Comparison of ENCODE assay signal across 8 cellular contexts in the genomic region with DNA sequence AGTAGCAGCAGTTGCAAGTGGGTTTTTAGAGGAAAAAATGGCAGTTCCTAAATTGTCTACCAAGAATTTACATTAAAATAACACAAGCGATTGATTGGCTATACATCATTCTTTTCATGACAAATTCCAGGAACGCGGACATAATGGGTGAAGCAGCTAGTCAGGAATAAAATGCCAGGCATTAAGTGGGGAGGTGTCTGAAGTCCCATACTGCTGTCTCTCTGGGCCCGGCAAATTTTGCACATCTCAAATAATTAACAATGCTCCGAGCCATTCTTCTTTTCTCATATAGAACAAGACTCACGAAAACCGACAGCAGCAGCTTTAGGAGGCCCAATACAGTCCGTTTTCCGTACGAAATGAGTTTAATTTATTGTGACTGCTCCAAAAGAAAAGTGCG. TPM values are rescaled to one million over a fixed set of nuclear protein-coding genes. Genes with fewer than 3 reads are reported as not detected.
DNase-seq lines count a peak whose midpoint lies in the region; TF ChIP-seq lines count a peak whose summit lies in the region.

No MANE protein-coding gene starts in this region.

- peak overlapping the region; percentile 98 for H3K27ac ChIP-seq in C4-2B
- peak overlapping the region; percentile 98; the same call in 1 of the 2 replicates for H3K27ac ChIP-seq in MM.1S (ENCODE audit: low read length)
- peak overlapping the region; percentile 99 for H3K27ac ChIP-seq in duodenal mucosa (ENCODE audit: low read depth, low read length)
- peak overlapping the region; percentile 98 for H3K27ac ChIP-seq in neural cell (ENCODE audit: low read length)

- H3F3A ChIP-seq in MM.1S (ENCODE audit: insufficient read depth, low read length), result peaks cover 11% of the 10 kb centered on the region
- peaks cover 3% of the 10 kb centered on the region for H3F3A ChIP-seq in neural cell (ENCODE audit: insufficient read depth, low read length, poor library complexity, severe bottlenecking)

- H3K79me2 ChIP-seq in MM.1S (ENCODE audit: low read length) (peaks cover 56% of the 10 kb centered on the region), neural cell (replicated peaks; ENCODE audit: insufficient read depth, low read length) (peaks cover 51% of the 10 kb centered on the region)

- H3K27me3 ChIP-seq in MM.1S (replicated peaks; ENCODE audit: insufficient read depth, low read length) (no peaks in the 10 kb centered on the region), duodenal mucosa (ENCODE audit: control insufficient read depth in 1 of 2, insufficient read depth in 2 of 2, low read length in 2 of 2) (no peaks in the 10 kb centered on the region), neural cell (ENCODE audit: insufficient read depth, low read depth, low read length) (no peaks in the 10 kb centered on the region)

- no peaks in the 10 kb centered on the region for H3K9me2 ChIP-seq in MM.1S (replicated peaks; ENCODE audit: insufficient read depth, low read length)
- H3K9me2 ChIP-seq in neural cell (ENCODE audit: insufficient read depth, low read length), result no peaks in the 10 kb centered on the region

- TF ChIP-seq RAD21 in neural cell (conservative IDR thresholded peaks at IDR 0.05), result no peak

- H3K4me2 ChIP-seq in MM.1S (ENCODE audit: low read depth, low read length), result peak overlapping the region; percentile 54
- H3K4me2 ChIP-seq in neural cell (ENCODE audit: low read length), result peak overlapping the region; percentile 15

- peak overlapping the region; percentile 81 for H3K4me3 ChIP-seq in MM.1S (ENCODE audit: low read length)
- H3K4me3 ChIP-seq in duodenal mucosa (ENCODE audit: low read depth in 1 of 2, low read length in 2 of 2), result peak overlapping the region; percentile 85 to 95
- H3K4me3 ChIP-seq in neural cell (ENCODE audit: low read length), result peak overlapping the region; percentile 96

- peak overlapping the region; percentile 95 for H3K9ac ChIP-seq in MM.1S (ENCODE audit: low read length)
- peak overlapping the region; percentile 92 to 100 for H3K9ac ChIP-seq in duodenal mucosa (ENCODE audit: low read depth in 1 of 2, low read length in 2 of 2)
- H3K9ac ChIP-seq in neural cell (ENCODE audit: low read length), result peak overlapping the region; percentile 94

- H3K36me3 ChIP-seq in MM.1S (replicated peaks; ENCODE audit: insufficient read depth, low read length) (no peaks in the 10 kb centered on the region), duodenal mucosa (ENCODE audit: control insufficient read depth in 1 of 2, insufficient read depth in 2 of 2, low read length in 2 of 2) (peaks cover 6 to 24% of the 10 kb centered on the region in 2 donors), neural cell (ENCODE audit: insufficient read depth, low read length) (peaks cover 14% of the 10 kb centered on the region)

- TF ChIP-seq EP300 in neural cell (conservative IDR thresholded peaks at IDR 0.05; ENCODE audit: poor library complexity, severe bottlenecking), result no peak

- H3K9me3 ChIP-seq in MM.1S (replicated peaks; ENCODE audit: insufficient read depth, low read length) (no peaks in the 10 kb centered on the region), duodenal mucosa (ENCODE audit: control insufficient read depth in 1 of 2, low read length in 2 of 2) (no peaks in the 10 kb centered on the region), neural cell (ENCODE audit: low read length) (no peaks in the 10 kb centered on the region)

- DNase-seq in MM.1S (no peak), GM20000 (ENCODE audit: low spot score) (no peak), AG08395 (ENCODE audit: low spot score) (no peak), NCI-H1105 treated with DMSO at 0.1 percent for 48 hours (lab: John Stamatoyannopoulos, UW) (no peak)
- DNase-seq in stimulated activated CD4-positive, alpha-beta T cell treated with anti-CD3 and anti-CD28 coated beads, Interleukin-2, amount 100 ng/mL, for 48 hours, result no peak

- H3K4me1 ChIP-seq in MM.1S (ENCODE audit: low read length), result no peaks in the 10 kb centered on the region
- H3K4me1 ChIP-seq in duodenal mucosa (ENCODE audit: control insufficient read depth in 1 of 2, insufficient read depth in 2 of 2, low read length in 2 of 2), result peaks cover 26 to 32% of the 10 kb centered on the region in 2 donors

- H2AFZ ChIP-seq in MM.1S (ENCODE audit: low read length) (no peak overlapping the region), neural cell (ENCODE audit: low read depth, low read length) (peak overlapping the region; percentile 71)

- TF ChIP-seq CTCF in C4-2B (conservative IDR thresholded peaks at IDR 0.05), result no peak
- no peak for TF ChIP-seq CTCF in MM.1S (IDR thresholded peaks at IDR 0.05; ENCODE audit: low read length)
- TF ChIP-seq CTCF in neural cell (IDR thresholded peaks at IDR 0.05; ENCODE audit: poor library complexity, severe bottlenecking), result no peak
- TF ChIP-seq CTCF in GM20000 (IDR thresholded peaks at IDR 0.05; ENCODE audit: extremely low read depth, missing control alignments), result no peak

- H4K20me1 ChIP-seq in MM.1S (ENCODE audit: insufficient read depth, low read length) (no peaks in the 10 kb centered on the region), neural cell (ENCODE audit: insufficient read depth) (no peaks in the 10 kb centered on the region)

TF ChIP-seq in neural cell, 6 proteins besides CTCF, POLR2A, EP300 and RAD21:
- no peak for TF ChIP-seq TAF1 (IDR thresholded peaks at IDR 0.05; ENCODE audit: low read depth)
- TF ChIP-seq MXI1 (conservative IDR thresholded peaks at IDR 0.05; ENCODE audit: poor library complexity, severe bottlenecking), result no peak
- no peak for TF ChIP-seq SMC3 (conservative IDR thresholded peaks at IDR 0.05; ENCODE audit: poor library complexity)
- TF ChIP-seq, protein P1, sequence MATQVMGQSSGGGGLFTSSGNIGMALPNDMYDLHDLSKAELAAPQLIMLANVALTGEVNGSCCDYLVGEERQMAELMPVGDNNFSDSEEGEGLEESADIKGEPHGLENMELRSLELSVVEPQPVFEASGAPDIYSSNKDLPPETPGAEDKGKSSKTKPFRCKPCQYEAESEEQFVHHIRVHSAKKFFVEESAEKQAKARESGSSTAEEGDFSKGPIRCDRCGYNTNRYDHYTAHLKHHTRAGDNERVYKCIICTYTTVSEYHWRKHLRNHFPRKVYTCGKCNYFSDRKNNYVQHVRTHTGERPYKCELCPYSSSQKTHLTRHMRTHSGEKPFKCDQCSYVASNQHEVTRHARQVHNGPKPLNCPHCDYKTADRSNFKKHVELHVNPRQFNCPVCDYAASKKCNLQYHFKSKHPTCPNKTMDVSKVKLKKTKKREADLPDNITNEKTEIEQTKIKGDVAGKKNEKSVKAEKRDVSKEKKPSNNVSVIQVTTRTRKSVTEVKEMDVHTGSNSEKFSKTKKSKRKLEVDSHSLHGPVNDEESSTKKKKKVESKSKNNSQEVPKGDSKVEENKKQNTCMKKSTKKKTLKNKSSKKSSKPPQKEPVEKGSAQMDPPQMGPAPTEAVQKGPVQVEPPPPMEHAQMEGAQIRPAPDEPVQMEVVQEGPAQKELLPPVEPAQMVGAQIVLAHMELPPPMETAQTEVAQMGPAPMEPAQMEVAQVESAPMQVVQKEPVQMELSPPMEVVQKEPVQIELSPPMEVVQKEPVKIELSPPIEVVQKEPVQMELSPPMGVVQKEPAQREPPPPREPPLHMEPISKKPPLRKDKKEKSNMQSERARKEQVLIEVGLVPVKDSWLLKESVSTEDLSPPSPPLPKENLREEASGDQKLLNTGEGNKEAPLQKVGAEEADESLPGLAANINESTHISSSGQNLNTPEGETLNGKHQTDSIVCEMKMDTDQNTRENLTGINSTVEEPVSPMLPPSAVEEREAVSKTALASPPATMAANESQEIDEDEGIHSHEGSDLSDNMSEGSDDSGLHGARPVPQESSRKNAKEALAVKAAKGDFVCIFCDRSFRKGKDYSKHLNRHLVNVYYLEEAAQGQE (IDR thresholded peaks at IDR 0.05; ENCODE audit: borderline replicate concordance), result no peak
- no peak for TF ChIP-seq POLR2AphosphoS5 (IDR thresholded peaks at IDR 0.05)
- TF ChIP-seq EZH2 (IDR thresholded peaks at IDR 0.05; ENCODE audit: borderline replicate concordance, insufficient read depth, low read length, poor library complexity, severe bottlenecking), result no peak

RNA-seq across cellular contexts. Expression of a gene that starts 0.7 kb away (rescaled TPM):
- 130 and 147 TPM in 2 replicates for polyA plus RNA-seq in neural cell
- polyA minus RNA-seq in neural cell, result 60.2 and 63.5 TPM in 2 replicates

RNA-seq across cellular contexts. Expression of a gene that starts 0.9 kb away (rescaled TPM):
- polyA plus RNA-seq in neural cell, result 23.7 and 24.7 TPM in 2 replicates
- 66.1 and 67.0 TPM in 2 replicates for polyA minus RNA-seq in neural cell

RNA-seq across cellular contexts. Expression of a gene that starts 15.3 kb away (rescaled TPM):
- 37.2 and 41.6 TPM in 2 replicates for polyA plus RNA-seq in neural cell
- 30.0 and 30.4 TPM in 2 replicates for polyA minus RNA-seq in neural cell

RNA-seq across cellular contexts. Expression of a gene that starts 21.0 kb away (rescaled TPM):
- polyA plus RNA-seq in neural cell, result 4.4 TPM in 2 replicates
- 10.4 and 12.4 TPM in 2 replicates for polyA minus RNA-seq in neural cell

RNA-seq across cellular contexts. Expression of a gene that starts 33.5 kb away (rescaled TPM):
- polyA plus RNA-seq in neural cell, result 6,695 and 7,007 TPM in 2 replicates
- 2,124 and 2,353 TPM in 2 replicates for polyA minus RNA-seq in neural cell
